In the genomic region with DNA sequence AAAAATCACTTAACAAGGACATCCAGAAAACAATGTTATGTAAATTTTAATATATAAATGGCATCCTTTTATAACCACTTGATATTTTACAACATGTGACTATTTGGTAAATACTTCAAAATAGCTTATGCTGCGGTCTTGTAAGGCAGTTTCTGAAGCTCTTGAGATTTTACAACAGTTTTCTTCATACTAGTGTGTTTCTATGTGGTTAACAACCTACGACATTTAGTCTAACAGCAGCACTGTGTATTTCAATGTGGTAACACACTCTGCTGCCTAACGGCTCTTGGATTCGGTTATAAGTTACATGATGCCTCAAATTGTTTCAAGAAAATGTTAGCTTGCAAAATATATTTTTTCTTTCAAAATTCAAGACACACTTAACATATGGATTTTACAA, we compare ENCODE assay signal across 26 cellular contexts.
"Had no signal": no experiment of that assay in that cellular context is flagged by ENCODE, and none has a peak within 500 bp of the region (broad histone marks: within the 10 kb centered on the region; RNA-seq: fewer than 3 reads in every experiment).

No MANE protein-coding gene starts in this region.

- H3K27me3 ChIP-seq: ascending aorta, breast epithelium, cardiac muscle cell, colonic mucosa had no signal

- H3K9me3 ChIP-seq: ascending aorta, breast epithelium, colonic mucosa had no signal

- H3K4me3 ChIP-seq: ascending aorta, breast epithelium, cardiac muscle cell, colonic mucosa had no signal

- H3K4me1 ChIP-seq: ascending aorta, breast epithelium, colonic mucosa had no signal

- ATAC-seq: activated CD8-positive, alpha-beta T cell treated with anti-CD3 and anti-CD28 coated beads for 36 hours; activated naive CD4-positive, alpha-beta T cell treated with anti-CD3 and anti-CD28 coated beads, Interleukin-2, amount 50 U/mL, for 72 hours; esophagus mucosa; WTC11 had no signal

- DNase-seq: activated CD4-positive, alpha-beta T cell treated with anti-CD3 and anti-CD28 coated beads for 1 hour; activated CD4-positive, alpha-beta T cell treated with anti-CD3 and anti-CD28 coated beads for 48 hours; activated CD4-positive, alpha-beta T cell treated with anti-CD3 and anti-CD28 coated beads, Interleukin-2, amount 50 U/mL, for 1 hour; activated CD4-positive, alpha-beta T cell treated with anti-CD3 and anti-CD28 coated beads, Interleukin-2, amount 50 U/mL, for 48 hours; activated CD8-positive, alpha-beta memory T cell treated with anti-CD3 and anti-CD28 coated beads for 24 hours; activated CD8-positive, alpha-beta T cell treated with anti-CD3 and anti-CD28 coated beads for 36 hours; activated gamma-delta T cell; activated naive CD4-positive, alpha-beta T cell; activated naive CD4-positive, alpha-beta T cell treated with anti-CD3 and anti-CD28 coated beads, Interleukin-2, amount 10 ng/mL, durations not matched to agents 7 days and 5 days; activated naive CD8-positive, alpha-beta T cell treated with anti-CD3 and anti-CD28 coated beads, Interleukin-2, amount 10 ng/mL, durations not matched to agents 7 days and 5 days; activated T-cell treated with anti-CD3 and anti-CD28 coated beads, Interleukin-2, amount 50 U/mL, for 1 hour; activated T-cell treated with anti-CD3 and anti-CD28 coated beads, Interleukin-2, amount 50 U/mL, for 48 hours; central memory CD4-positive, alpha-beta T cell; cerebellar nuclear complex; colonic mucosa; effector memory CD4-positive, alpha-beta T cell; endodermal cell; foreskin fibroblast; T-helper 2 cell had no signal

- H3K27ac ChIP-seq: ascending aorta, breast epithelium, cardiac muscle cell, colonic mucosa, VCaP had no signal

- H3K36me3 ChIP-seq: breast epithelium, colonic mucosa had no signal
